9 cellular contexts compared by ENCODE assay signal in the genomic region with DNA sequence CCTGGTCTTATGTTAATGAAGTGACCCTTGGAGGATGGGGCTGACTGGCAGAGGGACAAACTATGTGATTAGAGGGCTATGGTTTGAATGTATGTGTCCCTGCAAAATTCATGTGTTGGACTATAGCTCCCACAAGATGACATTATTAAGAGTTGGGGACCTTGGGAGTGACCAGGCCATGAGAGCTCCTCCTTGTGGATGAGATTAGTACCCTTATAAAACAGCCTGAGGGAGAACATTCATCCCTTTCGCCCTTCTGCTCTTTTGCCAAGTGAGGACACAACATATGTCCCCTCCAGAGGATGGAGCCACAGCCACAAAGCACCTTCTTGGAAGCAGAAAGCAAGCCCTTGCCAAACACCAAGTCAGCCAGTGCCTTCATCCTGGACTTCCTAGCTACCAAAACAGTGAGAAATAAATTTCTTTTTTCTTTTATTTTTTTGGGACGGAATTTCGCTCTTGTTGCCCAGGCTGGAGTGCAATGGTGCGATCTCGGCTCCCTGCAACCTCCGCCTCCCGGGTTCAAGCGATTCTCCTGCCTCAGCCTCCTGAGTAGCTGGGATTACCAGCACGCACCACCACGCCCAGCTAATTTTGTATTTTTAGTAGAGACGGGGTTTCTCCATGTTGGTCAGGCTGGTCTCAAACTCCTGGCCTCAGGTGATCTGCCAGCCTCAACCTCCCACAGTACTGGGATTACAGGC. TPM values are rescaled to one million over a fixed set of nuclear protein-coding genes. Genes with fewer than 3 reads are reported as not detected.
DNase-seq lines count a peak whose midpoint lies in the region; ATAC-seq, FAIRE-seq and TF ChIP-seq lines count a peak whose summit lies in the region.
"Not testable (repeated sequence)": the region's sequence is repeated elsewhere in the genome, so short reads cannot be mapped to it uniquely, and the experiment has no call there.
"Had no signal": no experiment of that assay in that cellular context is flagged by ENCODE, and none has a peak within 500 bp of the region (broad histone marks: within the 10 kb centered on the region; RNA-seq: fewer than 3 reads in every experiment).

No MANE protein-coding gene starts in this region.

- ATAC-seq in A549: peak; percentile 68 to 70; a peak in 5 of 6 replicates
- ATAC-seq in PC-3: not testable (repeated sequence)
- ATAC-seq in WTC11: peak; percentile 92
- ATAC-seq in left ventricle myocardium superior: peak; percentile 84

- H3K9me3 ChIP-seq in A549; PC-3 (ENCODE audit: low read length): not testable (repeated sequence)

- H3K9me2 ChIP-seq in PC-3 (replicated peaks; ENCODE audit: low read length): not testable (repeated sequence)

- peak in 1 of 2 experiments; percentile 16; a peak in 1 of 5 replicates for TF ChIP-seq RAD21 in A549 (conservative IDR thresholded peaks at IDR 0.05 in 1 of 2, IDR thresholded peaks at IDR 0.05 in 1 of 2)

- H4K20me1 ChIP-seq in PC-3 (ENCODE audit: low read length): not testable (repeated sequence)

- intact Hi-C loops in PC-3 (cut with micrococcal nuclease): loop anchor here (5.0 kb wide), 1 partner anchor 130 kb away; no protein-coding TSS in a partner anchor
- intact Hi-C loops in left ventricle myocardium superior (cut with micrococcal nuclease): loop anchor here (10.0 kb wide), 1 partner anchor 132 kb away; a partner anchor contains a TSS

- H3K4me3 ChIP-seq in A549; GM06990 (replicated peaks; ENCODE audit: low read depth, low read length); PC-3 (ENCODE audit: low read length); epithelial cell of esophagus (ENCODE audit: low read length): not testable (repeated sequence)

- WGBS in A549 (ENCODE audit: missing lambda C conversion rate): 73% methylated on average over 11 of the region's 11 CpGs

- FAIRE-seq in A549 (lab: Jason Lieb, UNC): not testable (repeated sequence)

- not testable (repeated sequence) for TF ChIP-seq POLR2A in A549 (IDR thresholded peaks at IDR 0.05; ENCODE audit: low read length)

- CTCF ChIA-PET in A549 (lab: Yijun Ruan, JAX): interaction anchor here (0.6 to 1.7 kb wide), 11 partner anchors 10 to 192 kb away, joined by 3 to 7 read pairs (median 4); a partner anchor contains a TSS
- CTCF ChIA-PET in PC-3 (lab: Charles Lee): not testable (repeated sequence)
- CTCF ChIA-PET in WTC11 (lab: Charles Lee): interaction anchor here (0.5 to 2.1 kb wide), 39 partner anchors 10 to 362 kb away, joined by 3 to 24 read pairs (median 4); a partner anchor contains a TSS

- TF ChIP-seq EP300 in A549 (IDR thresholded peaks at IDR 0.05): not testable (repeated sequence)

- not testable (repeated sequence) for H3K9ac ChIP-seq in PC-3 (ENCODE audit: low read length)

- not testable (repeated sequence) for H3K9me3 Mint-ChIP-seq in WTC11, nephron

- POLR2A ChIA-PET in A549 (lab: Yijun Ruan, JAX); PC-3 (lab: Charles Lee; ENCODE audit: unreplicated experiment): not testable (repeated sequence)
- POLR2A ChIA-PET in WTC11 (lab: Charles Lee): interaction anchor here (0.5 to 1.0 kb wide), 2 partner anchors 63 to 105 kb away, joined by 3 read pairs; a partner anchor contains a TSS

- not testable (repeated sequence) for H3K4me1 ChIP-seq in A549; PC-3 (ENCODE audit: insufficient read depth, low read length)

- H3K27ac ChIP-seq in A549; PC-3 (ENCODE audit: low read length): not testable (repeated sequence)

- not testable (repeated sequence) for H3K4me1 Mint-ChIP-seq in WTC11, nephron

- H3K27me3 ChIP-seq in GM06990 (replicated peaks; ENCODE audit: control insufficient read depth, insufficient read depth, low read length): not testable (repeated sequence)
- H3K27me3 ChIP-seq in PC-3 (ENCODE audit: low read length): peaks cover 23% of the 10 kb centered on the region

- H3K4me3 Mint-ChIP-seq in WTC11, nephron: not testable (repeated sequence)

- H3K36me3 Mint-ChIP-seq in WTC11; nephron (ENCODE audit: low read depth): not testable (repeated sequence)

- H2AFZ ChIP-seq in PC-3 (ENCODE audit: low read length): not testable (repeated sequence)

- H3K27me3 Mint-ChIP-seq in WTC11 (ENCODE audit: low read depth): peaks cover 13% of the 10 kb centered on the region
- not testable (repeated sequence) for H3K27me3 Mint-ChIP-seq in nephron (ENCODE audit: low read depth)

- peak overlapping the region; percentile 23; the same call in 1 of the 3 replicates for H3K4me2 ChIP-seq in A549
- not testable (repeated sequence) for H3K4me2 ChIP-seq in PC-3 (ENCODE audit: low read length)

- not testable (repeated sequence) for TF ChIP-seq CTCF in A549 (IDR thresholded peaks at IDR 0.05); WTC11 (IDR thresholded peaks at IDR 0.05); epithelial cell of esophagus (IDR thresholded peaks at IDR 0.05; ENCODE audit: insufficient read depth, low read depth, low read length, missing control alignments)
- peak; percentile 38 for TF ChIP-seq CTCF in GM06990 (IDR thresholded peaks at IDR 0.05; ENCODE audit: insufficient read depth, low read length, poor library complexity, severe bottlenecking)
- TF ChIP-seq CTCF in LNCAP (IDR thresholded peaks at IDR 0.05): peak; percentile 39; the same call in 1 of the 2 replicates
- peak; percentile 49 for TF ChIP-seq CTCF in PC-3 (conservative IDR thresholded peaks at IDR 0.05; ENCODE audit: low read depth, low read length)
- peak in 2 of 3 experiments; percentile 14 to 15 for TF ChIP-seq CTCF in nephron (IDR thresholded peaks at IDR 0.05; ENCODE audit: unreplicated experiment in 3 of 3)

- DNase-seq in A549 (ENCODE audit: low read depth in 1 of 2, low spot score in 1 of 2) (peak in 1 of 2 experiments; percentile 12), PC-3 (peak; percentile 39), epithelial cell of esophagus (ENCODE audit: low read depth) (peak; percentile 16)
- not testable (repeated sequence) for DNase-seq in GM06990 (ENCODE audit: extremely low read depth, insufficient read length); WTC11 (ENCODE audit: low spot score); left ventricle myocardium superior

- BruUV-seq in PC-3 (replicated peaks; lab: Mats Ljungman, UMichigan): not testable (repeated sequence)

- H3F3A ChIP-seq in PC-3 (ENCODE audit: low read length, unreplicated experiment): not testable (repeated sequence)

- not testable (repeated sequence) for H3K79me2 ChIP-seq in PC-3 (ENCODE audit: low read length)

- H3K27ac Mint-ChIP-seq in WTC11, nephron: not testable (repeated sequence)

- not testable (repeated sequence) for H3K36me3 ChIP-seq in GM06990 (ENCODE audit: control insufficient read depth, insufficient read depth, low read length); PC-3 (ENCODE audit: low read depth, low read length)

RNA-seq across cellular contexts. Expression of a gene that starts 12.5 kb away (rescaled TPM):
- polyA plus RNA-seq in A549 (2011; rRNA removed): 99.5 and 108 TPM in 2 replicates
- polyA plus RNA-seq in A549 (2012; cell fraction: cytosol; rRNA removed): 54.5 and 69.4 TPM in 2 replicates
- 34.4 and 50.6 TPM in 2 replicates for polyA plus RNA-seq in A549 (2012; cell fraction: nucleus; rRNA removed)
- polyA plus RNA-seq in A549 (2017; fragmentation: RNase III; extraction: RNeasy Plus Mini Kit Qiagen cat#74134 plus additional on column Dnase treatment): 62.9 to 68.3 TPM (median 63.5 TPM) in 3 replicates
- polyA minus RNA-seq in A549 (2011; rRNA and poly(A)+ RNA removed): 35.8 and 43.4 TPM in 2 replicates
- 57.6 and 77.3 TPM in 2 replicates for total RNA-seq in PC-3 (2014; rRNA removed)
- total RNA-seq in WTC11 (2021): 37.4 to 45.5 TPM (median 43.3 TPM) in 3 replicates
- total RNA-seq in left ventricle myocardium superior: 18.6 TPM

RNA-seq across cellular contexts. Expression of a gene that starts 21.6 kb away (rescaled TPM):
- polyA plus RNA-seq in A549 (2011; rRNA removed) (not detected in 2 replicates), A549 (2017; fragmentation: RNase III; extraction: RNeasy Plus Mini Kit Qiagen cat#74134 plus additional on column Dnase treatment) (not detected in 3 replicates)
- polyA plus RNA-seq in A549 (2012; cell fraction: cytosol; rRNA removed): not detected in 2 replicates
- not detected in 2 replicates for polyA plus RNA-seq in A549 (2012; cell fraction: nucleus; rRNA removed)
- not detected in 2 replicates for polyA minus RNA-seq in A549 (2011; rRNA and poly(A)+ RNA removed)
- total RNA-seq in PC-3 (2014; rRNA removed) (not detected in 2 replicates), WTC11 (2021) (0.02 TPM in 1 of 3 replicates, not detected in the others), left ventricle myocardium superior (12,717 TPM)
- total RNA-seq: CD4-positive, CD25-positive, alpha-beta regulatory T cell had no signal
- polyA plus RNA-seq: CD4-positive, CD25-positive, alpha-beta regulatory T cell had no signal

RNA-seq across cellular contexts. Expression of a gene that starts 49.0 kb away (rescaled TPM):
- polyA plus RNA-seq in A549 (2011; rRNA removed) (not detected in 2 replicates), A549 (2017; fragmentation: RNase III; extraction: RNeasy Plus Mini Kit Qiagen cat#74134 plus additional on column Dnase treatment) (not detected in 3 replicates)
- not detected in 2 replicates for polyA plus RNA-seq in A549 (2012; cell fraction: cytosol; rRNA removed)
- polyA plus RNA-seq in A549 (2012; cell fraction: nucleus; rRNA removed): not detected in 2 replicates
- polyA minus RNA-seq in A549 (2011; rRNA and poly(A)+ RNA removed): not detected in 2 replicates
- total RNA-seq in PC-3 (2014; rRNA removed) (not detected in 2 replicates), WTC11 (2021) (0.09 to 0.14 TPM (median 0.09 TPM) in 3 replicates), left ventricle myocardium superior (4,258 TPM)
- total RNA-seq: CD4-positive, CD25-positive, alpha-beta regulatory T cell had no signal
- polyA plus RNA-seq: CD4-positive, CD25-positive, alpha-beta regulatory T cell had no signal

Comparison
In these comparisons a context has a peak if more than half of its experiments do, and no peak if none do; other contexts are left out.
1. RNA of a gene that starts 21.6 kb away (total RNA-seq): 12,717 TPM in left ventricle myocardium superior (single experiment); not detected in PC-3 and 0.02 TPM in WTC11; every median in the first group is over 1,000 times any median in the second.
2. RNA of a gene that starts 49.0 kb away (total RNA-seq): 4,258 TPM in left ventricle myocardium superior (single experiment); 0.09 to 0.14 TPM in WTC11 and not detected in PC-3; every median in the first group is over 1,000 times any median in the second.